Comparison of ENCODE assay signal across 8 cellular contexts in the genomic region with DNA sequence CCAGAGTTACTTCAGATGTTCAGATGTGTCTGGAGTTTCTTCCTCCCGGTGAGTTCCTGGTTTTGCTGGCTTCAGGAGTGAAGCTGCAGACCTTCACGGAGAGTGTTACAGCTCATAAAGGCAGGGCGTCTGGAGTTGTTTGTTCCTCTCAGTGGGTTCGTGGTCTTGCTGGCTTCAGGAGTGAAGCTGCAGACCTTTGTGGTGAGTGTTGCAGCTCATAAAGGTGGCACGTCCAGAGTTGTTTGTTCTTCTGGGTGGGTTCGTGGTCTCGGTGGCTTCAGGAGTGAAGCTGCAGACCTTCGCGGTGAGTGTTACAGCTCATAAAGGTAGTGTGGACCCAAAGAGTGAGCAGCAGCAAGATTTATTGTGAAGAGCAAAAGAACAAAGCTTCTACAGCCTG. TPM values are rescaled to one million over a fixed set of nuclear protein-coding genes. Genes with fewer than 3 reads are reported as not detected.
DNase-seq lines count a peak whose midpoint lies in the region; ATAC-seq lines count a peak whose summit lies in the region.
"Not testable (repeated sequence)": the region's sequence is repeated elsewhere in the genome, so short reads cannot be mapped to it uniquely, and the experiment has no call there.

No MANE protein-coding gene starts in this region.

- H3K4me1 Mint-ChIP-seq in CD4-positive, CD25-positive, alpha-beta regulatory T cell = peaks cover 30 to 61% (median 39%) of the 10 kb centered on the region in 4 donors
- peaks cover 28% of the 10 kb centered on the region for H3K4me1 Mint-ChIP-seq in T-helper 2 cell treated with Interferon-gamma antibody and Interleukin-4, amounts not matched to agents 5 μg/mL and 100 μg/mL, for 36 hours (ENCODE audit: low read depth)
- H3K4me1 Mint-ChIP-seq in activated CD8-positive, alpha-beta memory T cell treated with anti-CD3 and anti-CD28 coated beads, Interleukin-2, amount 10 ng/mL, durations not matched to agents 7 days and 5 days = peaks cover 25% of the 10 kb centered on the region
- H3K4me1 Mint-ChIP-seq in activated naive CD4-positive, alpha-beta T cell treated with anti-CD3 and anti-CD28 coated beads, Interleukin-2, amount 10 ng/mL, durations not matched to agents 7 days and 5 days = peaks cover 20% of the 10 kb centered on the region
- peaks cover 25% of the 10 kb centered on the region for H3K4me1 Mint-ChIP-seq in central memory CD8-positive, alpha-beta T cell
- H3K4me1 Mint-ChIP-seq in naive thymus-derived CD8-positive, alpha-beta T cell = peaks cover 27 to 63% (median 53%) of the 10 kb centered on the region in 4 donors
- peaks cover 50% of the 10 kb centered on the region for H3K4me1 Mint-ChIP-seq in stimulated activated naive CD8-positive, alpha-beta T cell treated with anti-CD3 and anti-CD28 coated beads, Interleukin-15, Interleukin-2, amounts not matched to agents 100 ng/mL and 50 ng/mL, for 24 hours (ENCODE audit: low read depth)

- H3K27ac Mint-ChIP-seq in CD4-positive, CD25-positive, alpha-beta regulatory T cell = peak overlapping the region in 2 of 3 donors; percentile 17 to 45
- not testable (repeated sequence) for H3K27ac Mint-ChIP-seq in T-helper 2 cell treated with Interferon-gamma antibody and Interleukin-4, amounts not matched to agents 5 μg/mL and 100 μg/mL, for 36 hours
- peak overlapping the region; percentile 30 for H3K27ac Mint-ChIP-seq in activated CD8-positive, alpha-beta memory T cell treated with anti-CD3 and anti-CD28 coated beads, Interleukin-2, amount 10 ng/mL, durations not matched to agents 7 days and 5 days
- H3K27ac Mint-ChIP-seq in activated naive CD4-positive, alpha-beta T cell treated with anti-CD3 and anti-CD28 coated beads, Interleukin-2, amount 10 ng/mL, durations not matched to agents 7 days and 5 days = peak overlapping the region; percentile 14
- peak overlapping the region; percentile 10 for H3K27ac Mint-ChIP-seq in central memory CD8-positive, alpha-beta T cell (ENCODE audit: low read depth)
- H3K27ac Mint-ChIP-seq in naive thymus-derived CD8-positive, alpha-beta T cell = peak overlapping the region in 6 of 10 donors; percentile 7 to 74 (median 30)
- peak overlapping the region; percentile 82 for H3K27ac Mint-ChIP-seq in stimulated activated naive CD8-positive, alpha-beta T cell treated with anti-CD3 and anti-CD28 coated beads, Interleukin-15, Interleukin-2, amounts not matched to agents 100 ng/mL and 50 ng/mL, for 24 hours

- not testable (repeated sequence) for DNase-seq in CD4-positive, CD25-positive, alpha-beta regulatory T cell; T-helper 2 cell treated with Interferon-gamma antibody and Interleukin-4, amounts not matched to agents 5 μg/mL and 100 μg/mL, for 36 hours (ENCODE audit: low spot score); activated naive CD4-positive, alpha-beta T cell treated with anti-CD3 and anti-CD28 coated beads, Interleukin-2, amount 10 ng/mL, durations not matched to agents 7 days and 5 days; central memory CD8-positive, alpha-beta T cell (ENCODE audit: low spot score in 2 of 2); naive thymus-derived CD8-positive, alpha-beta T cell
- DNase-seq in activated CD8-positive, alpha-beta memory T cell treated with anti-CD3 and anti-CD28 coated beads, Interleukin-2, amount 10 ng/mL, durations not matched to agents 7 days and 5 days = peak; percentile 61
- peak; percentile 17 for DNase-seq in stimulated activated CD4-positive, alpha-beta T cell treated with anti-CD3 and anti-CD28 coated beads, Interleukin-15, amount 100 ng/mL, for 24 hours

- CTCF ChIA-PET in activated CD8-positive, alpha-beta memory T cell treated with anti-CD3 and anti-CD28 coated beads, Interleukin-2, amount 10 ng/mL, durations not matched to agents 7 days and 5 days (lab: Charles Lee) = interaction anchor here (0.9 to 1.7 kb wide), 3 partner anchors 11 to 123 kb away, joined by 3 to 7 read pairs (median 3); no protein-coding TSS in a partner anchor
- CTCF ChIA-PET in activated naive CD4-positive, alpha-beta T cell treated with anti-CD3 and anti-CD28 coated beads, Interleukin-2, amount 10 ng/mL, durations not matched to agents 7 days and 5 days (lab: Charles Lee) = interaction anchor here (1.0 kb wide), 1 partner anchor 123 kb away, joined by 3 read pairs; no protein-coding TSS in a partner anchor

- POLR2A ChIA-PET in naive thymus-derived CD8-positive, alpha-beta T cell (lab: Charles Lee) = interaction anchor here (0.8 kb wide), 1 partner anchor 22 kb away, joined by 3 read pairs; no protein-coding TSS in a partner anchor

- ATAC-seq in CD4-positive, CD25-positive, alpha-beta regulatory T cell (ENCODE audit: low read depth in 2 of 2); central memory CD8-positive, alpha-beta T cell (replicated peaks; ENCODE audit: extremely low read depth, poor library complexity, severe bottlenecking); naive thymus-derived CD8-positive, alpha-beta T cell: not testable (repeated sequence)
- peak; percentile 33 for ATAC-seq in activated CD8-positive, alpha-beta memory T cell treated with anti-CD3 and anti-CD28 coated beads, Interleukin-2, amount 10 ng/mL, durations not matched to agents 7 days and 5 days

- not testable (repeated sequence) for H3K4me3 ChIP-seq in CD4-positive, CD25-positive, alpha-beta regulatory T cell (ENCODE audit: low read depth, low read length)

- not testable (repeated sequence) for H3K27me3 Mint-ChIP-seq in CD4-positive, CD25-positive, alpha-beta regulatory T cell; T-helper 2 cell treated with Interferon-gamma antibody and Interleukin-4, amounts not matched to agents 5 μg/mL and 100 μg/mL, for 36 hours (ENCODE audit: low read depth); activated CD8-positive, alpha-beta memory T cell treated with anti-CD3 and anti-CD28 coated beads, Interleukin-2, amount 10 ng/mL, durations not matched to agents 7 days and 5 days; activated naive CD4-positive, alpha-beta T cell treated with anti-CD3 and anti-CD28 coated beads, Interleukin-2, amount 10 ng/mL, durations not matched to agents 7 days and 5 days; central memory CD8-positive, alpha-beta T cell; naive thymus-derived CD8-positive, alpha-beta T cell; stimulated activated naive CD8-positive, alpha-beta T cell treated with anti-CD3 and anti-CD28 coated beads, Interleukin-15, Interleukin-2, amounts not matched to agents 100 ng/mL and 50 ng/mL, for 24 hours

- not testable (repeated sequence) for H3K4me3 Mint-ChIP-seq in CD4-positive, CD25-positive, alpha-beta regulatory T cell; activated CD8-positive, alpha-beta memory T cell treated with anti-CD3 and anti-CD28 coated beads, Interleukin-2, amount 10 ng/mL, durations not matched to agents 7 days and 5 days; activated naive CD4-positive, alpha-beta T cell treated with anti-CD3 and anti-CD28 coated beads, Interleukin-2, amount 10 ng/mL, durations not matched to agents 7 days and 5 days; central memory CD8-positive, alpha-beta T cell
- H3K4me3 Mint-ChIP-seq in T-helper 2 cell treated with Interferon-gamma antibody and Interleukin-4, amounts not matched to agents 5 μg/mL and 100 μg/mL, for 36 hours = peak overlapping the region; percentile 3
- H3K4me3 Mint-ChIP-seq in naive thymus-derived CD8-positive, alpha-beta T cell = peak overlapping the region in 8 of 10 donors; percentile 0 to 69 (median 58)
- H3K4me3 Mint-ChIP-seq in stimulated activated naive CD8-positive, alpha-beta T cell treated with anti-CD3 and anti-CD28 coated beads, Interleukin-15, Interleukin-2, amounts not matched to agents 100 ng/mL and 50 ng/mL, for 24 hours = peak overlapping the region; percentile 8

- H3K27me3 ChIP-seq in CD4-positive, CD25-positive, alpha-beta regulatory T cell (ENCODE audit: control insufficient read depth, insufficient read depth, low read length) = not testable (repeated sequence)

- peaks cover 69% of the 10 kb centered on the region for H3K36me3 ChIP-seq in CD4-positive, CD25-positive, alpha-beta regulatory T cell (ENCODE audit: control insufficient read depth, insufficient read depth, low read length)

- H3K36me3 Mint-ChIP-seq in CD4-positive, CD25-positive, alpha-beta regulatory T cell = peaks cover 74% of the 10 kb centered on the region
- H3K36me3 Mint-ChIP-seq in T-helper 2 cell treated with Interferon-gamma antibody and Interleukin-4, amounts not matched to agents 5 μg/mL and 100 μg/mL, for 36 hours (ENCODE audit: low read depth) = peaks cover 84% of the 10 kb centered on the region
- peaks cover 68% of the 10 kb centered on the region for H3K36me3 Mint-ChIP-seq in activated CD8-positive, alpha-beta memory T cell treated with anti-CD3 and anti-CD28 coated beads, Interleukin-2, amount 10 ng/mL, durations not matched to agents 7 days and 5 days
- H3K36me3 Mint-ChIP-seq in activated naive CD4-positive, alpha-beta T cell treated with anti-CD3 and anti-CD28 coated beads, Interleukin-2, amount 10 ng/mL, durations not matched to agents 7 days and 5 days = peaks cover 74% of the 10 kb centered on the region
- H3K36me3 Mint-ChIP-seq in central memory CD8-positive, alpha-beta T cell (ENCODE audit: insufficient read depth) = peaks cover 15% of the 10 kb centered on the region
- peaks cover 37 to 94% (median 56%) of the 10 kb centered on the region in 3 donors for H3K36me3 Mint-ChIP-seq in naive thymus-derived CD8-positive, alpha-beta T cell
- peaks cover 87% of the 10 kb centered on the region for H3K36me3 Mint-ChIP-seq in stimulated activated naive CD8-positive, alpha-beta T cell treated with anti-CD3 and anti-CD28 coated beads, Interleukin-15, Interleukin-2, amounts not matched to agents 100 ng/mL and 50 ng/mL, for 24 hours (ENCODE audit: low read depth)

- not testable (repeated sequence) for H3K27ac ChIP-seq in CD4-positive, CD25-positive, alpha-beta regulatory T cell (ENCODE audit: insufficient read depth, low read length, poor library complexity, severe bottlenecking)

- H3K4me1 ChIP-seq in CD4-positive, CD25-positive, alpha-beta regulatory T cell (ENCODE audit: control insufficient read depth, insufficient read depth, low read length, poor library complexity, severe bottlenecking) = peaks cover 15% of the 10 kb centered on the region

- H3K9me3 ChIP-seq in CD4-positive, CD25-positive, alpha-beta regulatory T cell (ENCODE audit: control insufficient read depth in 2 of 2, low read length in 2 of 2) = not testable (repeated sequence)

- H3K9me3 Mint-ChIP-seq in CD4-positive, CD25-positive, alpha-beta regulatory T cell; T-helper 2 cell treated with Interferon-gamma antibody and Interleukin-4, amounts not matched to agents 5 μg/mL and 100 μg/mL, for 36 hours; activated CD8-positive, alpha-beta memory T cell treated with anti-CD3 and anti-CD28 coated beads, Interleukin-2, amount 10 ng/mL, durations not matched to agents 7 days and 5 days (ENCODE audit: low read depth); activated naive CD4-positive, alpha-beta T cell treated with anti-CD3 and anti-CD28 coated beads, Interleukin-2, amount 10 ng/mL, durations not matched to agents 7 days and 5 days; central memory CD8-positive, alpha-beta T cell; naive thymus-derived CD8-positive, alpha-beta T cell; stimulated activated naive CD8-positive, alpha-beta T cell treated with anti-CD3 and anti-CD28 coated beads, Interleukin-15, Interleukin-2, amounts not matched to agents 100 ng/mL and 50 ng/mL, for 24 hours: not testable (repeated sequence)

RNA-seq across cellular contexts. Expression of a gene that starts 31.3 kb away (rescaled TPM):
- total RNA-seq in CD4-positive, CD25-positive, alpha-beta regulatory T cell = 53.0 TPM
- 10 to 100 TPM; 41.0 to 58.5 (median 54.7) TPM for polyA plus RNA-seq in CD4-positive, CD25-positive, alpha-beta regulatory T cell
- total RNA-seq in activated CD8-positive, alpha-beta memory T cell treated with anti-CD3 and anti-CD28 coated beads, Interleukin-2, amount 10 ng/mL, durations not matched to agents 7 days and 5 days = 10 to 100 TPM; 19.2 to 26.0 TPM
- total RNA-seq in naive thymus-derived CD8-positive, alpha-beta T cell = 10 to 100 TPM; 64.9 to 72.6 TPM
- polyA plus RNA-seq in naive thymus-derived CD8-positive, alpha-beta T cell = 10 to 100 TPM; 37.1 to 64.4 (median 63.7) TPM
